11 cellular contexts compared by ENCODE assay signal in the genomic region with DNA sequence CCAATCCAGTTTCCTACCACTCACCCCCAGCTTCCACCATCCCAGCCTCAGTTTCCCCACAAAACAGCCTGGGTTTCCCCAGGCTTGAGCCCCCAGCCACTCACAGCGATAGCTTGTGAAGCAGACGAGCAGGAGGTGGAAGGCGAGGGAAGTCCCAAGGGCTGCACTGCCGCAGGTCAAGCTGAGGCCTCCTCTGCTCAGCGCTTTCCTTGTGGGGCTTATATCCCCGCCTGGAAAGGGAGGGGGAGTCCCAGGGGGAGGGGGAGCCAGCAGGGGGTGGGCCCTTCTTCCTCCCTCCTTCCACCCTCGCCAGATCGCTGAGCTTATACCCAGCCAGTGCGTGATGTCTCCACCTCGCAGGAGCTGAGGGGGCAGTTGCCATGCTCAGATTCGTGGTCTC. TPM values are rescaled to one million over a fixed set of nuclear protein-coding genes. Genes with fewer than 3 reads are reported as not detected.
DNase-seq lines count a peak whose midpoint lies in the region; ATAC-seq lines count a peak whose summit lies in the region.
"Had no signal": no experiment of that assay in that cellular context is flagged by ENCODE, and none has a peak within 500 bp of the region (broad histone marks: within the 10 kb centered on the region; RNA-seq: fewer than 3 reads in every experiment).

Gene PYY, minus strand, starts transcription at position 195 of the 400 bp plus-strand sequence. CDS start 457 bp downstream, outside the sequence.

- no peak for ATAC-seq in HG03442 (IDR thresholded peaks at IDR 0.05; ENCODE audit: unreplicated experiment)

- H3K9me3 ChIP-seq in iPS-18c (ENCODE audit: control insufficient read depth, insufficient read depth, low read length), result no peaks in the 10 kb centered on the region
- H3K9me3 ChIP-seq in neuron (ENCODE audit: low read length), result no peaks in the 10 kb centered on the region

- no peaks in the 10 kb centered on the region for H3K36me3 Mint-ChIP-seq in activated naive CD8-positive, alpha-beta T cell

- peak within 1 kb of the TSS; percentile 52 for H3K4me3 Mint-ChIP-seq in activated naive CD8-positive, alpha-beta T cell

- no peaks in the 10 kb centered on the region for H3K9me3 Mint-ChIP-seq in activated naive CD8-positive, alpha-beta T cell (ENCODE audit: low read depth)

- peaks cover 17% of the 10 kb centered on the region for H3K27me3 Mint-ChIP-seq in activated naive CD8-positive, alpha-beta T cell

- H3K4me3 ChIP-seq in H7 (ENCODE audit: insufficient read depth, low read depth, low read length), result peak within 1 kb of the TSS; percentile 66
- peak within 1 kb of the TSS; percentile 78 for H3K4me3 ChIP-seq in iPS-18c (ENCODE audit: insufficient read depth, low read depth, low read length)
- H3K4me3 ChIP-seq in neuron (ENCODE audit: low read length), result no peak within 1 kb of the TSS

- peaks cover 1% of the 10 kb centered on the region for H3K4me1 Mint-ChIP-seq in activated naive CD8-positive, alpha-beta T cell (ENCODE audit: low read depth)

- peaks cover 6% of the 10 kb centered on the region for H3K4me1 ChIP-seq in neuron (ENCODE audit: insufficient read depth, low read length)

- peaks cover 23% of the 10 kb centered on the region for H3K27me3 ChIP-seq in H7 (ENCODE audit: control insufficient read depth, insufficient read depth, low read length)
- H3K27me3 ChIP-seq in neuron (ENCODE audit: insufficient read depth, low read length), result peaks cover 60% of the 10 kb centered on the region

- peak within 1 kb of the TSS; percentile 9 for H2AFZ ChIP-seq in neuron (ENCODE audit: low read depth, low read length)

- H3K36me3 ChIP-seq in H7 (replicated peaks; ENCODE audit: control insufficient read depth, insufficient read depth, low read length), result no peaks in the 10 kb centered on the region
- no peaks in the 10 kb centered on the region for H3K36me3 ChIP-seq in neuron (ENCODE audit: insufficient read depth, low read length)

- DNase-seq in H7 (peak; percentile 80), H4 (ENCODE audit: low spot score) (no peak), NCI-H146 (lab: John Stamatoyannopoulos, UW) (no peak), T-helper 9 cell (no peak)
- DNase-seq: NCI-H1417 treated with DMSO at 0.1 percent for 48 hours had no signal

- H3K27ac Mint-ChIP-seq in activated naive CD8-positive, alpha-beta T cell, result no peak within 1 kb of the TSS

RNA-seq across cellular contexts. Expression of gene PYY, which starts in this region (rescaled TPM):
- 0.67 and 1.8 TPM in 2 replicates for total RNA-seq in H7 (2014; rRNA removed; shearing (Covaris generic))
- total RNA-seq in H4 (2014; rRNA removed; shearing (Covaris generic)), result 0.17 TPM in 1 of 2 replicates, not detected in the other
- total RNA-seq: kidney epithelial cell, skeletal muscle tissue had no signal
